20 cellular contexts compared by ENCODE assay signal in the genomic region with DNA sequence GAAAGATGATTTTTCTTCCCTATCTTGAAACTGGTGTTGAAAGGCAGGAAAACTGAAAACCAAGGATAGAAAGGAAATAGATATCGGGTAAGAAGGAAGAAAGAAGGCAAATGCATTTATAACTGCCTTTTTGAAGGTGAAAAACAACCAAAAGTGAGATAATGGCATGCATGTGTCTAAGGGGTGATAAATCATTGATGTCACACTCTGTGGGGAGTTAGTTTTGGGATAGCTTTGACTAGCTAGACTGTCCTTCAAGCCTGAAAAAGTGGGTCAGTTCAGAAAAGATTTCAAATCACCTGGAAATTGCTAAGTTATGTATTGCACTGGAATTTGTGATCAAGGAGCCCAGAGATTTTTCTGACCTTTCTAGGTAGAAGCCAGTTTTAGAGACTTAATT.
DNase-seq lines count a peak whose midpoint lies in the region; ATAC-seq, FAIRE-seq and TF ChIP-seq lines count a peak whose summit lies in the region.
"Had no signal": no experiment of that assay in that cellular context is flagged by ENCODE, and none has a peak within 500 bp of the region (broad histone marks: within the 10 kb centered on the region; RNA-seq: fewer than 3 reads in every experiment).

No MANE protein-coding gene starts in this region.

- peaks cover 3 to 10% of the 10 kb centered on the region in 2 experiments; a peak in 2 of 4 replicates for H3K27me3 ChIP-seq in GM12878 (replicated peaks in 1 of 2; ENCODE audit: control insufficient read depth in 2 of 2, insufficient read depth in 2 of 2, low read length in 1 of 2)
- peaks cover 0 to 16% (median 0%) of the 10 kb centered on the region in 9 donors for H3K27me3 ChIP-seq in heart left ventricle

- no TSS peak for BruUV-seq in GM12878 (replicated peaks; lab: Mats Ljungman, UMichigan)

- H3K9me3 Mint-ChIP-seq in activated CD4-positive, alpha-beta T cell treated with anti-CD3 and anti-CD28 coated beads for 36 hours (ENCODE audit: low read depth) = no peaks in the 10 kb centered on the region
- H3K9me3 Mint-ChIP-seq in activated CD4-positive, alpha-beta T cell treated with anti-CD3 and anti-CD28 coated beads, Interleukin-2, amount 10 ng/mL, durations not matched to agents 24 days and 14 days = no peaks in the 10 kb centered on the region
- no peaks in the 10 kb centered on the region for H3K9me3 Mint-ChIP-seq in mesothelial cell of epicardium
- no peaks in the 10 kb centered on the region for H3K9me3 Mint-ChIP-seq in natural killer cell treated with Interleukin-12 subunit alpha and Interleukin-12 subunit beta and Interleukin-15 and Interleukin-18, amount 100 ng/mL, for 72 hours
- H3K9me3 Mint-ChIP-seq: CD4-positive, alpha-beta memory T cell; GM23338; IgD-negative memory B cell had no signal

- H3K27ac Mint-ChIP-seq in activated CD4-positive, alpha-beta T cell treated with anti-CD3 and anti-CD28 coated beads for 36 hours = peak overlapping the region; percentile 31
- H3K27ac Mint-ChIP-seq in activated CD4-positive, alpha-beta T cell treated with anti-CD3 and anti-CD28 coated beads, Interleukin-2, amount 10 ng/mL, durations not matched to agents 24 days and 14 days = no peak overlapping the region
- H3K27ac Mint-ChIP-seq in mesothelial cell of epicardium = peak overlapping the region; percentile 11
- no peak overlapping the region for H3K27ac Mint-ChIP-seq in natural killer cell treated with Interleukin-12 subunit alpha and Interleukin-12 subunit beta and Interleukin-15 and Interleukin-18, amount 100 ng/mL, for 72 hours
- H3K27ac Mint-ChIP-seq: CD4-positive, alpha-beta memory T cell; GM23338; IgD-negative memory B cell had no signal

- no peak overlapping the region for H3K4me3 ChIP-seq in GM12878
- no peak overlapping the region for H3K4me3 ChIP-seq in heart left ventricle
- H3K4me3 ChIP-seq: A549, GM23338 had no signal

- 0% methylated on average over 1 of the region's 1 CpG for WGBS in GM12878 (ENCODE audit: insufficient coverage, insufficient replicate concordance, low lambda C conversion rate, missing lambda C conversion rate)
- WGBS in heart left ventricle, 4 donors = 74 to 89% (median 85%) methylated on average over 1 of the region's 1 CpG

- intact Hi-C loops in activated CD4-positive, alpha-beta T cell treated with anti-CD3 and anti-CD28 coated beads for 36 hours (cut with DNase I, micrococcal nuclease) = no loop called here
- intact Hi-C loops in activated CD4-positive, alpha-beta T cell treated with anti-CD3 and anti-CD28 coated beads, Interleukin-2, amount 10 ng/mL, durations not matched to agents 24 days and 14 days (cut with micrococcal nuclease) = loop anchor here (5.0 kb wide), 1 partner anchor 34 kb away; no protein-coding TSS in a partner anchor
- intact Hi-C loops in GM12878 (cut with micrococcal nuclease; ENCODE audit: unreplicated experiment) (loop anchor here (5.0 kb wide), 1 partner anchor 64 kb away; no protein-coding TSS in a partner anchor), heart left ventricle (cut with DNase I) (loop anchor here in 1 of 10 donors (1.0 kb wide), 1 partner anchor 45 kb away; no protein-coding TSS in a partner anchor)

- peaks cover 46% of the 10 kb centered on the region for H3K27me3 Mint-ChIP-seq in activated CD4-positive, alpha-beta T cell treated with anti-CD3 and anti-CD28 coated beads for 36 hours
- H3K27me3 Mint-ChIP-seq in activated CD4-positive, alpha-beta T cell treated with anti-CD3 and anti-CD28 coated beads, Interleukin-2, amount 10 ng/mL, durations not matched to agents 24 days and 14 days = peaks cover 58% of the 10 kb centered on the region
- peaks cover 21% of the 10 kb centered on the region for H3K27me3 Mint-ChIP-seq in mesothelial cell of epicardium (ENCODE audit: low read depth)
- H3K27me3 Mint-ChIP-seq in natural killer cell treated with Interleukin-12 subunit alpha and Interleukin-12 subunit beta and Interleukin-15 and Interleukin-18, amount 100 ng/mL, for 72 hours = peaks cover 13 to 26% of the 10 kb centered on the region in 2 donors

- no peak overlapping the region for H3K27ac ChIP-seq in GM12878 (ENCODE audit: control insufficient read depth, insufficient read depth)
- no peak overlapping the region for H3K27ac ChIP-seq in heart left ventricle
- H3K27ac ChIP-seq: 22Rv1, A549, C4-2B had no signal

- FAIRE-seq in GM12878 (lab: Jason Lieb, UNC) = no peak
- FAIRE-seq: A549, H54, HepG2 had no signal

- no peak for DNase-seq in activated CD4-positive, alpha-beta T cell treated with anti-CD3 and anti-CD28 coated beads for 36 hours
- DNase-seq in activated CD4-positive, alpha-beta T cell treated with anti-CD3 and anti-CD28 coated beads, Interleukin-2, amount 10 ng/mL, durations not matched to agents 24 days and 14 days = no peak
- DNase-seq in GM12878 (ENCODE audit: low read depth, low spot score) = no peak
- no peak for DNase-seq in mesothelial cell of epicardium (ENCODE audit: low spot score in 2 of 2, unreplicated experiment in 2 of 2)
- no peak for DNase-seq in natural killer cell treated with Interleukin-12 subunit alpha and Interleukin-12 subunit beta and Interleukin-15 and Interleukin-18, amount 100 ng/mL, for 72 hours (ENCODE audit: low spot score)
- no peak for DNase-seq in occipital lobe (lab: John Stamatoyannopoulos, UW)
- DNase-seq in heart left ventricle = no peak
- DNase-seq: AML-193; Calu3; CD4-positive, alpha-beta memory T cell; DMS79 treated with DMSO at 0.1 percent for 48 hours; GF-D8; HCEC 1CT had no signal

- TF ChIP-seq RAD21 in GM12878 (IDR thresholded peaks at IDR 0.05; ENCODE audit: insufficient read depth, low read depth, low read length) = no peak

- SMC1A ChIA-PET in GM12878 (lab: Charles Lee; ENCODE audit: uncharacterized antibody, unreplicated experiment) = interaction anchor here (0.8 to 2.1 kb wide), 6 partner anchors 11 to 101 kb away, joined by 3 to 9 read pairs (median 4); no protein-coding TSS in a partner anchor

- no peak for TF ChIP-seq POLR2A in GM12878 (IDR thresholded peaks at IDR 0.05; ENCODE audit: low read depth, low read length)
- no peak for TF ChIP-seq POLR2A in heart left ventricle (IDR thresholded peaks at IDR 0.05)

- H3K4me1 ChIP-seq in GM12878 (ENCODE audit: control insufficient read depth, insufficient read depth, low read length) (peaks cover 19% of the 10 kb centered on the region), heart left ventricle (peaks cover 0 to 46% (median 24%) of the 10 kb centered on the region in 12 donors)

- H3K79me2 ChIP-seq in GM12878 (ENCODE audit: control insufficient read depth, insufficient read depth, low read length) = no peaks in the 10 kb centered on the region

- in situ Hi-C loops in GM12878 (cut with MboI) = no loop called here

- H3K9me3 ChIP-seq in GM12878 (replicated peaks; ENCODE audit: control insufficient read depth, insufficient read depth, low read length) (no peaks in the 10 kb centered on the region), heart left ventricle (no peaks in the 10 kb centered on the region)
- H3K9me3 ChIP-seq: A549 had no signal

- no peak overlapping the region for H2AFZ ChIP-seq in GM12878 (ENCODE audit: control insufficient read depth, low read depth, low read length)
- H2AFZ ChIP-seq: GM23338 had no signal

- RAD21 ChIA-PET in GM12878 (lab: Charles Lee; ENCODE audit: unreplicated experiment) = interaction anchor here (0.8 to 6.0 kb wide), 3 partner anchors 11 to 64 kb away, joined by 3 to 21 read pairs (median 11); no protein-coding TSS in a partner anchor

- no peaks in the 10 kb centered on the region for H4K20me1 ChIP-seq in GM12878 (ENCODE audit: control insufficient read depth, insufficient read depth)

- H3K36me3 Mint-ChIP-seq in activated CD4-positive, alpha-beta T cell treated with anti-CD3 and anti-CD28 coated beads for 36 hours (ENCODE audit: low read depth) = no peaks in the 10 kb centered on the region
- no peaks in the 10 kb centered on the region for H3K36me3 Mint-ChIP-seq in activated CD4-positive, alpha-beta T cell treated with anti-CD3 and anti-CD28 coated beads, Interleukin-2, amount 10 ng/mL, durations not matched to agents 24 days and 14 days (ENCODE audit: low read depth)
- H3K36me3 Mint-ChIP-seq in mesothelial cell of epicardium = no peaks in the 10 kb centered on the region
- H3K36me3 Mint-ChIP-seq in natural killer cell treated with Interleukin-12 subunit alpha and Interleukin-12 subunit beta and Interleukin-15 and Interleukin-18, amount 100 ng/mL, for 72 hours = no peaks in the 10 kb centered on the region
- H3K36me3 Mint-ChIP-seq: CD4-positive, alpha-beta memory T cell; IgD-negative memory B cell had no signal

- POLR2A ChIA-PET in activated CD4-positive, alpha-beta T cell treated with anti-CD3 and anti-CD28 coated beads for 36 hours (lab: Charles Lee) = interaction anchor here (1.0 kb wide), 1 partner anchor 52 kb away, joined by 6 read pairs; no protein-coding TSS in a partner anchor
- POLR2A ChIA-PET in GM12878 (lab: Charles Lee) = no interaction called here

- no peak for ATAC-seq in activated CD4-positive, alpha-beta T cell treated with anti-CD3 and anti-CD28 coated beads for 36 hours
- ATAC-seq in GM12878 (no peak), heart left ventricle (no peak)
- no peak for ATAC-seq in natural killer cell treated with Interleukin-12 subunit alpha and Interleukin-12 subunit beta and Interleukin-15 and Interleukin-18, amount 100 ng/mL, for 72 hours
- ATAC-seq: A549, GM23338, HepG2 had no signal

- CTCF ChIA-PET in activated CD4-positive, alpha-beta T cell treated with anti-CD3 and anti-CD28 coated beads for 36 hours (lab: Charles Lee) = no interaction called here
- CTCF ChIA-PET in GM12878 (lab: Yijun Ruan, JAX) = interaction anchor here (0.9 to 1.9 kb wide), 6 partner anchors 11 to 48 kb away, joined by 3 to 5 read pairs (median 4); no protein-coding TSS in a partner anchor

- TF ChIP-seq EP300 in GM12878 (IDR thresholded peaks at IDR 0.05; ENCODE audit: borderline replicate concordance in 1 of 2, control insufficient read depth in 1 of 2, low read depth in 2 of 2, low read length in 2 of 2) = no peak

- no peaks in the 10 kb centered on the region for H3K36me3 ChIP-seq in GM12878 (ENCODE audit: control insufficient read depth in 2 of 2, insufficient read depth in 2 of 2, low read length in 1 of 2)
- H3K36me3 ChIP-seq in heart left ventricle = no peaks in the 10 kb centered on the region

- peaks cover 43% of the 10 kb centered on the region for H3K4me1 Mint-ChIP-seq in activated CD4-positive, alpha-beta T cell treated with anti-CD3 and anti-CD28 coated beads for 36 hours
- H3K4me1 Mint-ChIP-seq in activated CD4-positive, alpha-beta T cell treated with anti-CD3 and anti-CD28 coated beads, Interleukin-2, amount 10 ng/mL, durations not matched to agents 24 days and 14 days = peaks cover 14% of the 10 kb centered on the region
- peaks cover 50% of the 10 kb centered on the region for H3K4me1 Mint-ChIP-seq in mesothelial cell of epicardium
- peaks cover 17 to 20% of the 10 kb centered on the region in 2 donors for H3K4me1 Mint-ChIP-seq in natural killer cell treated with Interleukin-12 subunit alpha and Interleukin-12 subunit beta and Interleukin-15 and Interleukin-18, amount 100 ng/mL, for 72 hours (ENCODE audit: low read depth in 2 of 2)

- TF ChIP-seq CTCF in GM12878 (IDR thresholded peaks at IDR 0.05 in 2 of 3, conservative IDR thresholded peaks at IDR 0.05 in 1 of 3; ENCODE audit: control insufficient read depth in 2 of 3, extremely low read depth in 1 of 3, insufficient read depth in 1 of 3, low read depth in 3 of 3, low read length in 3 of 3) (no peak), mesothelial cell of epicardium (IDR thresholded peaks at IDR 0.05; ENCODE audit: unreplicated experiment) (no peak), heart left ventricle (IDR thresholded peaks at IDR 0.05) (no peak)

- H3K4me3 Mint-ChIP-seq in activated CD4-positive, alpha-beta T cell treated with anti-CD3 and anti-CD28 coated beads for 36 hours = no peak overlapping the region
- no peak overlapping the region for H3K4me3 Mint-ChIP-seq in activated CD4-positive, alpha-beta T cell treated with anti-CD3 and anti-CD28 coated beads, Interleukin-2, amount 10 ng/mL, durations not matched to agents 24 days and 14 days
- H3K4me3 Mint-ChIP-seq in mesothelial cell of epicardium = no peak overlapping the region
- H3K4me3 Mint-ChIP-seq in natural killer cell treated with Interleukin-12 subunit alpha and Interleukin-12 subunit beta and Interleukin-15 and Interleukin-18, amount 100 ng/mL, for 72 hours = no peak overlapping the region
- H3K4me3 Mint-ChIP-seq: IgD-negative memory B cell had no signal

- H3K4me2 ChIP-seq in GM12878 (ENCODE audit: control insufficient read depth, insufficient read depth) = no peak overlapping the region
- H3K4me2 ChIP-seq: A549 had no signal

- no peak overlapping the region for H3K9ac ChIP-seq in GM12878 (ENCODE audit: control insufficient read depth, insufficient read depth, low read length)

Comparison
In these comparisons a context has a peak if more than half of its experiments do, and no peak if none do; other contexts are left out.
1. H3K27ac Mint-ChIP-seq: peak in activated CD4-positive, alpha-beta T cell treated with anti-CD3 and anti-CD28 coated beads for 36 hours (single experiment) and mesothelial cell of epicardium (single experiment); none in activated CD4-positive, alpha-beta T cell treated with anti-CD3 and anti-CD28 coated beads, Interleukin-2, amount 10 ng/mL, durations not matched to agents 24 days and 14 days (single experiment) and natural killer cell treated with Interleukin-12 subunit alpha and Interleukin-12 subunit beta and Interleukin-15 and Interleukin-18, amount 100 ng/mL, for 72 hours (0 of 2).
2. intact Hi-C loops: an anchor here in activated CD4-positive, alpha-beta T cell treated with anti-CD3 and anti-CD28 coated beads, Interleukin-2, amount 10 ng/mL, durations not matched to agents 24 days and 14 days (5.0 kb wide) and GM12878 (5.0 kb wide); none called in activated CD4-positive, alpha-beta T cell treated with anti-CD3 and anti-CD28 coated beads for 36 hours.